In the genomic region with DNA sequence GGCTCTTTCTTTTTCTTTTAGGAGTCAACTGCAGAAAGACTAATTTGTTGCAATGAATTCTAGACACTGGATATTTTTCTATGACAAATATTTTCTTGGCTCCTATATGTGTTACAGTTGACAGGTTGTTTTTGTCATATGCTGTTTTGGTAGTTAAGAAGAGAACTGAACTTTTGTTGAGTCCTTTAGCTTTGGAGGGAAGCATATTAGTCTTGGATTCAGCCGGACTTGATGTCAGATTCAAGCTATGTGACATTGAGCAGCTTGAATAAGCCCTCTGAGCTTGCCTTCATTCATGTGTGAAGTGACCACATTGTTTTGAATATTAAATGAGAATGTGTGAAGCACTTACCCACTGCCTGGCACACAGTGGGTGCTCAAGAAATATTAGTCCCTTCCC, we compare ENCODE assay signal across 34 cellular contexts.
"Had no signal": no experiment of that assay in that cellular context is flagged by ENCODE, and none has a peak within 500 bp of the region (broad histone marks: within the 10 kb centered on the region; RNA-seq: fewer than 3 reads in every experiment).

No MANE protein-coding gene starts in this region.

- H3K4me1 ChIP-seq: adrenal gland, breast epithelium had no signal

- ATAC-seq: activated CD4-positive, CD25-positive, alpha-beta regulatory T cell treated with anti-CD3 and anti-CD28 coated beads, Interleukin-2, amount 50 U/mL, for 24 hours; activated CD8-positive, alpha-beta T cell treated with anti-CD3 and anti-CD28 coated beads for 36 hours; activated naive CD8-positive, alpha-beta T cell treated with anti-CD3 and anti-CD28 coated beads, Interleukin-2, amount 50 U/mL, for 24 hours; activated T-cell treated with anti-CD3 and anti-CD28 coated beads, Interleukin-2, amount 50 U/mL, for 4 hours; activated T-helper 17 cell treated with anti-CD3 and anti-CD28 coated beads, Interleukin-2, amount 50 U/mL, for 72 hours; esophagus mucosa; T-cell had no signal

- H3K27me3 Mint-ChIP-seq: activated B cell treated with CpG ODN at 0.5 μM for 24 hours; activated naive CD8-positive, alpha-beta T cell treated with anti-CD3 and anti-CD28 coated beads for 36 hours; brain had no signal

- H3K9me3 ChIP-seq: adrenal gland, breast epithelium had no signal

- H3K4me3 Mint-ChIP-seq: activated B cell treated with CpG ODN at 0.5 μM for 24 hours; activated CD8-positive, alpha-beta T cell treated with anti-CD3 and anti-CD28 coated beads for 36 hours; activated naive CD8-positive, alpha-beta T cell treated with anti-CD3 and anti-CD28 coated beads for 36 hours; activated naive CD8-positive, alpha-beta T cell treated with anti-CD3 and anti-CD28 coated beads, Interleukin-2, amount 50 U/mL, for 24 hours; activated T-cell treated with anti-CD3 and anti-CD28 coated beads, Interleukin-2, amount 50 U/mL, for 4 hours; activated T-helper 17 cell treated with anti-CD3 and anti-CD28 coated beads, Interleukin-2, amount 50 U/mL, for 72 hours; brain; central memory CD8-positive, alpha-beta T cell; dendritic cell treated with granulocyte-macrophage colony-stimulating factor and Interleukin-4, amounts not matched to agents 40 ng/mL and 50 ng/mL, for 4 days; endodermal cell; T-cell; T-helper 1 cell treated with Interleukin-12 subunit alpha and Interleukin-12 subunit beta and Interleukin-4 antibody, amounts not matched to agents 30 μg/mL and 1 μg/mL, for 36 hours had no signal

- H3K4me1 Mint-ChIP-seq: activated B cell treated with CpG ODN at 0.5 μM for 24 hours; activated naive CD8-positive, alpha-beta T cell treated with anti-CD3 and anti-CD28 coated beads for 36 hours; activated naive CD8-positive, alpha-beta T cell treated with anti-CD3 and anti-CD28 coated beads, Interleukin-2, amount 50 U/mL, for 24 hours; activated T-helper 17 cell treated with anti-CD3 and anti-CD28 coated beads, Interleukin-2, amount 50 U/mL, for 72 hours; central memory CD8-positive, alpha-beta T cell; T-cell had no signal

- H3K36me3 ChIP-seq: adrenal gland, breast epithelium, cardiac muscle cell, WERI-Rb-1 had no signal

- H3K9me3 Mint-ChIP-seq: activated naive CD8-positive, alpha-beta T cell treated with anti-CD3 and anti-CD28 coated beads for 36 hours; activated naive CD8-positive, alpha-beta T cell treated with anti-CD3 and anti-CD28 coated beads, Interleukin-2, amount 50 U/mL, for 24 hours; activated T-helper 17 cell treated with anti-CD3 and anti-CD28 coated beads, Interleukin-2, amount 50 U/mL, for 72 hours; central memory CD8-positive, alpha-beta T cell; endodermal cell; T-helper 1 cell treated with Interleukin-12 subunit alpha and Interleukin-12 subunit beta and Interleukin-4 antibody, amounts not matched to agents 30 μg/mL and 1 μg/mL, for 36 hours had no signal

- H3K27ac ChIP-seq: adrenal gland, breast epithelium, cardiac muscle cell, coronary artery, dorsolateral prefrontal cortex, WERI-Rb-1 had no signal

- H3K27me3 ChIP-seq: adrenal gland, breast epithelium, cardiac muscle cell, dorsolateral prefrontal cortex had no signal

- H3K4me3 ChIP-seq: adrenal gland, breast epithelium, cardiac muscle cell, coronary artery, dorsolateral prefrontal cortex had no signal

- DNase-seq: activated B cell treated with CpG ODN at 0.5 μM for 24 hours; activated CD4-positive, alpha-beta T cell treated with anti-CD3 and anti-CD28 coated beads for 48 hours; activated CD4-positive, alpha-beta T cell treated with anti-CD3 and anti-CD28 coated beads, Interleukin-2, amount 50 U/mL, for 1 hour; activated CD4-positive, alpha-beta T cell treated with anti-CD3 and anti-CD28 coated beads, Interleukin-2, amount 50 U/mL, for 48 hours; activated CD8-positive, alpha-beta memory T cell treated with anti-CD3 and anti-CD28 coated beads for 24 hours; activated CD8-positive, alpha-beta T cell treated with anti-CD3 and anti-CD28 coated beads for 36 hours; activated effector memory CD4-positive, alpha-beta T cell treated with Interleukin-2 at 50 U/mL for 16 hours; activated gamma-delta T cell treated with Interleukin-2 at 50 U/mL for 16 hours; activated naive CD4-positive, alpha-beta T cell treated with anti-CD3 and anti-CD28 coated beads, Interleukin-2, amount 50 U/mL, for 16 hours; activated naive CD4-positive, alpha-beta T cell treated with Interleukin-2 at 50 U/mL for 16 hours; activated naive CD8-positive, alpha-beta T cell treated with anti-CD3 and anti-CD28 coated beads for 36 hours; activated naive CD8-positive, alpha-beta T cell treated with anti-CD3 and anti-CD28 coated beads, Interleukin-2, amount 50 U/mL, for 24 hours; activated T-cell treated with anti-CD3 and anti-CD28 coated beads, Interleukin-2, amount 50 U/mL, for 4 hours; adrenal gland; amygdala; aorta; dorsolateral prefrontal cortex; effector memory CD4-positive, alpha-beta T cell; endodermal cell; foreskin fibroblast; SW 1271; T-cell; T-helper 9 cell; WERI-Rb-1 had no signal

- H3K36me3 Mint-ChIP-seq: activated naive CD8-positive, alpha-beta T cell treated with anti-CD3 and anti-CD28 coated beads for 36 hours; T-cell had no signal

- H3K27ac Mint-ChIP-seq: activated B cell treated with CpG ODN at 0.5 μM for 24 hours; activated CD8-positive, alpha-beta T cell treated with anti-CD3 and anti-CD28 coated beads for 36 hours; activated naive CD8-positive, alpha-beta T cell treated with anti-CD3 and anti-CD28 coated beads for 36 hours; activated naive CD8-positive, alpha-beta T cell treated with anti-CD3 and anti-CD28 coated beads, Interleukin-2, amount 50 U/mL, for 24 hours; activated T-helper 17 cell treated with anti-CD3 and anti-CD28 coated beads, Interleukin-2, amount 50 U/mL, for 72 hours; dendritic cell treated with granulocyte-macrophage colony-stimulating factor and Interleukin-4, amounts not matched to agents 40 ng/mL and 50 ng/mL, for 4 days; endodermal cell; T-cell; T-helper 1 cell treated with Interleukin-12 subunit alpha and Interleukin-12 subunit beta and Interleukin-4 antibody, amounts not matched to agents 30 μg/mL and 1 μg/mL, for 36 hours had no signal
